ENCODE assay signal across 12 cellular contexts in the genomic region with DNA sequence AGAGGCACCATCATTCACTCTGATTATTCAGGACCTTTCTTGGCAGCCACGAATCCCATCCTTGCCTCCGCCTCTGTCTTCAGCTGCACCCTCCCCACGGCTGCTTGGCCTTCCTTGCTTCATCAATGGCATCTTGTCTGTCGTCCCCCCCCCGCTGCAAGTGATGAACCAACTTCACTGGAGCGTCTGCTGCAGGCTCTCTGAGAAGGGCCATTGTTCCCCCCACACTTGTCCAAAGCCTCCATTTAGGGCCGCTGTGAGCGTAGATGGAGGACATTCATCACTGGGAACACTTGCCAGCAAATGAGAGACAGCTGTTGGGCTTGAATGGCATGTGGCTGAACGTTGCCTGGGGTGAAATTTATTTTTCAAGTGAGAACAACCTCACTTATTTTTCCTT.
"Had no signal": no experiment of that assay in that cellular context is flagged by ENCODE, and none has a peak within 500 bp of the region (broad histone marks: within the 10 kb centered on the region; RNA-seq: fewer than 3 reads in every experiment).

No MANE protein-coding gene starts in this region.

- ATAC-seq: activated CD8-positive, alpha-beta memory T cell treated with anti-CD3 and anti-CD28 coated beads, Interleukin-2, amount 10 ng/mL, durations not matched to agents 7 days and 5 days; heart left ventricle had no signal

- H3K36me3 ChIP-seq: brain microvascular endothelial cell, heart left ventricle, transverse colon had no signal

- H3K27ac ChIP-seq: brain microvascular endothelial cell, heart left ventricle, skin epidermis, transverse colon had no signal

- H3K4me3 ChIP-seq: esophagus muscularis mucosa, heart left ventricle, skin epidermis, transverse colon had no signal

- H3K9me3 ChIP-seq: esophagus muscularis mucosa, heart left ventricle, transverse colon had no signal

- DNase-seq: activated CD4-positive, alpha-beta T cell treated with anti-CD3 and anti-CD28 coated beads, Interleukin-2, amount 50 U/mL, for 48 hours; activated CD4-positive, CD25-positive, alpha-beta regulatory T cell treated with anti-CD3 and anti-CD28 coated beads, Interleukin-2, amount 50 U/mL, for 72 hours; activated CD8-positive, alpha-beta memory T cell treated with anti-CD3 and anti-CD28 coated beads, Interleukin-2, amount 10 ng/mL, durations not matched to agents 7 days and 5 days; activated effector memory CD4-positive, alpha-beta T cell treated with Interleukin-2 at 50 U/mL for 16 hours; activated T-cell treated with anti-CD3 and anti-CD28 coated beads, Interleukin-2, amount 50 U/mL, for 24 hours; brain microvascular endothelial cell; heart left ventricle; naive B cell; SW 1271; transverse colon had no signal

- H3K27me3 ChIP-seq: esophagus muscularis mucosa, heart left ventricle, transverse colon had no signal
